19 cellular contexts compared by ENCODE assay signal in the genomic region with DNA sequence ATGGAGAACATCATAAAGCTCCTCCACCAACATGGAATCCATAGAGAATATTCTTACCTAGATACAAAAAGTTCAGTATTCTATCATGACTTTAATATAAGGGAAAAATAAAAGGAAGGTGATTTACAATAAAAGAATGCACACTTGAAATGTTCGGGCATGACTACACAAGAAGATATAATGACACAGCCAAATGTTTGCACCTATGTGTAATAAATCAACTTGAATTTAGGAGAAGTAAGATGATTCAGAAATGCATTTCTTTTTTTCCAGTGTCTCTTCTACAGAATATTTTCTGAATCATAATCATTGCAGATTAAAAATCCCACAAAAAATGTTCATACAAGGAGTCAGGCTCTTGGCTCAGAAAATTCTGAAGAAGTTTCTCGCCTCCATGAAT.
DNase-seq lines count a peak whose midpoint lies in the region; ATAC-seq and TF ChIP-seq lines count a peak whose summit lies in the region.
"Had no signal": no experiment of that assay in that cellular context is flagged by ENCODE, and none has a peak within 500 bp of the region (broad histone marks: within the 10 kb centered on the region; RNA-seq: fewer than 3 reads in every experiment).

No MANE protein-coding gene starts in this region.

- H3K79me2 ChIP-seq in ACC112 (ENCODE audit: control insufficient read depth, insufficient read depth, low read length, unreplicated experiment): no peaks in the 10 kb centered on the region

- peak overlapping the region; percentile 62 for H3K27ac ChIP-seq in ACC112 (ENCODE audit: low read depth, low read length)
- H3K27ac ChIP-seq: left lung, right lobe of liver had no signal

- no peak for TF ChIP-seq CTCF in foreskin fibroblast (IDR thresholded peaks at IDR 0.05; ENCODE audit: low read depth, low read length)

- H3K27me3 ChIP-seq in ACC112 (ENCODE audit: insufficient read depth, low read length): no peaks in the 10 kb centered on the region
- H3K27me3 ChIP-seq: left lung, right lobe of liver had no signal

- H3K4me3 ChIP-seq in ACC112 (ENCODE audit: low read depth, low read length) (no peak overlapping the region), foreskin fibroblast (ENCODE audit: low read depth in 1 of 2, low read length in 2 of 2) (no peak overlapping the region)
- H3K4me3 ChIP-seq: left lung, mucosa of descending colon, right lobe of liver had no signal

- H3K36me3 ChIP-seq in ACC112 (ENCODE audit: insufficient read depth, low read length): no peaks in the 10 kb centered on the region
- H3K36me3 ChIP-seq: left lung, right lobe of liver had no signal

- H2AFZ ChIP-seq in ACC112 (ENCODE audit: low read length, unreplicated experiment): no peak overlapping the region

- ATAC-seq in HG03097 (IDR thresholded peaks at IDR 0.05; ENCODE audit: low FRiP score, unreplicated experiment): no peak
- no peak for ATAC-seq in stimulated activated naive CD8-positive, alpha-beta T cell treated with anti-CD3 and anti-CD28 coated beads, Interleukin-15, Interleukin-2, amounts not matched to agents 100 U/mL and 50 U/mL, for 24 hours
- ATAC-seq: HepG2, left lung, mucosa of descending colon, Panc1, right lobe of liver had no signal

- DNase-seq in HS-5 (ENCODE audit: low read depth) (peak; percentile 43), astrocyte of the hippocampus (ENCODE audit: low read depth, low spot score) (peak; percentile 21), foreskin fibroblast (peak; percentile 24 to 41), mucosa of gallbladder (ENCODE audit: low spot score) (no peak)
- no peak for DNase-seq in activated effector memory CD4-positive, alpha-beta T cell treated with Interleukin-2 at 50 U/mL for 16 hours
- no peak for DNase-seq in stimulated activated naive CD8-positive, alpha-beta T cell treated with anti-CD3 and anti-CD28 coated beads, Interleukin-15, Interleukin-2, amounts not matched to agents 100 U/mL and 50 U/mL, for 24 hours
- DNase-seq: activated naive CD4-positive, alpha-beta T cell treated with anti-CD3 and anti-CD28 coated beads for 36 hours; activated T-cell treated with anti-CD3 and anti-CD28 coated beads for 4 hours; CD4-positive, alpha-beta memory T cell; left lung; mucosa of descending colon; MV-4-11; NCI-H774; right lobe of liver; stimulated activated CD4-positive, alpha-beta T cell treated with anti-CD3 and anti-CD28 coated beads, Interleukin-2, amount 100 ng/mL, for 24 hours had no signal

- peaks cover 16% of the 10 kb centered on the region for H3K4me1 ChIP-seq in ACC112 (ENCODE audit: control insufficient read depth, insufficient read depth, low read length, unreplicated experiment)
- H3K4me1 ChIP-seq: left lung, right lobe of liver had no signal

Comparison
In these comparisons a context has a peak if more than half of its experiments do, and no peak if none do; other contexts are left out.
1. DNase-seq: peak in HS-5 (single experiment), astrocyte of the hippocampus (single experiment) and foreskin fibroblast (2 of 2); none in mucosa of gallbladder (single experiment), activated effector memory CD4-positive, alpha-beta T cell treated with Interleukin-2 at 50 U/mL for 16 hours (single experiment) and stimulated activated naive CD8-positive, alpha-beta T cell treated with anti-CD3 and anti-CD28 coated beads, Interleukin-15, Interleukin-2, amounts not matched to agents 100 U/mL and 50 U/mL, for 24 hours (single experiment).